In genomic region chr17:15900871-15901270, GRCh38 we compare ENCODE assay signal across 18 cellular contexts. TPM values are rescaled to one million over a fixed set of nuclear protein-coding genes. Genes with fewer than 3 reads are reported as not detected.
DNase-seq lines count a peak whose midpoint lies in the region; ATAC-seq lines count a peak whose summit lies in the region.
"Had no signal": no experiment of that assay in that cellular context is flagged by ENCODE, and none has a peak within 500 bp of the region (broad histone marks: within the 10 kb centered on the region; RNA-seq: fewer than 3 reads in every experiment).

No MANE protein-coding gene starts in this region.

- DNase-seq in DMS53 (lab: John Stamatoyannopoulos, UW), result peak; percentile 39
- DNase-seq in DMS53 treated with DMSO at 0.1 percent for 48 hours (lab: John Stamatoyannopoulos, UW; ENCODE audit: unreplicated experiment), result no peak
- DNase-seq in SHP77 (lab: John Stamatoyannopoulos, UW), result peak; percentile 51 to 70
- peak; percentile 20 for DNase-seq in renal cortical epithelial cell (ENCODE audit: low read depth)
- DNase-seq in GF-D8 (lab: John Stamatoyannopoulos, UW), result no peak
- no peak for DNase-seq in inferior parietal cortex (ENCODE audit: extremely low spot score)
- DNase-seq: activated gamma-delta T cell; dermis blood vessel endothelial cell; islet precursor cell; naive B cell; NCI-H1694 treated with DMSO at 0.1 percent for 48 hours; ovary; right lobe of liver; stimulated activated naive CD8-positive, alpha-beta T cell treated with anti-CD3 and anti-CD28 coated beads, Interleukin-15, amount 100 ng/mL, for 72 hours had no signal

- peak; percentile 75 for ATAC-seq in HG02759 (IDR thresholded peaks at IDR 0.05; ENCODE audit: unreplicated experiment)
- no peak for ATAC-seq in HG03039 (IDR thresholded peaks at IDR 0.05; ENCODE audit: unreplicated experiment)
- ATAC-seq: HepG2; right lobe of liver; Right ventricle myocardium inferior; stimulated activated naive CD8-positive, alpha-beta T cell treated with anti-CD3 and anti-CD28 coated beads, Interleukin-15, amount 100 ng/mL, for 72 hours had no signal

RNA-seq across cellular contexts. Expression of gene ADORA2B, which starts 44.1 kb away (rescaled TPM):
- total RNA-seq in renal cortical epithelial cell, result 5.0 and 18.9 TPM in 2 replicates

Comparison
In these comparisons a context has a peak if more than half of its experiments do, and no peak if none do; other contexts are left out.
1. DNase-seq: peak in DMS53 (single experiment), SHP77 (2 of 2) and renal cortical epithelial cell (single experiment); none in DMS53 treated with DMSO at 0.1 percent for 48 hours (single experiment), GF-D8 (single experiment) and inferior parietal cortex (single experiment).